Comparison of ENCODE assay signal across 23 cellular contexts in the genomic region with DNA sequence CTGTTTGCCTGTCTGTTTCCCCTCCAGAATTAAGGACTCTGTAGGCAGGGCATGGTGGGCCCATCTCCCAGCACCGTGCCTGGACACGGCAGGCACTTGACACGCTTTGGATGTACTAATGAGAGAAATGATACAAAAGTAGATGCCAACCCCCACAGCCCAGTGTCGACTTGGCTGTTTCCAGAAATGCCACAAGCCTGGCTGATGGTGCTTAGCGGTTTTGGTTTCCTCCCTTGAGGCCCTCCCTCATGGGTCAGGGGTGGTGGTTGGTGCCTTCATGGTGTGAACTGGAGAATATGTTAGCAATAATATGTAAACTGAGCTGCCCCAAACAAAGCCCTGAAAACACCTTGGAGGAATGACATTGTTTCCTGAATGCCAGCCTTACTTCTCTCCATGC. TPM values are rescaled to one million over a fixed set of nuclear protein-coding genes. Genes with fewer than 3 reads are reported as not detected.
"Had no signal": no experiment of that assay in that cellular context is flagged by ENCODE, and none has a peak within 500 bp of the region (broad histone marks: within the 10 kb centered on the region; RNA-seq: fewer than 3 reads in every experiment).

No MANE protein-coding gene starts in this region.

- H3K79me2 ChIP-seq: hepatocyte had no signal

- H3K27ac Mint-ChIP-seq: activated CD4-positive, alpha-beta T cell treated with anti-CD3 and anti-CD28 coated beads, Interleukin-2, amount 10 ng/mL, durations not matched to agents 7 days and 5 days; activated naive CD8-positive, alpha-beta T cell treated with anti-CD3 and anti-CD28 coated beads, Interleukin-2, amount 10 ng/mL, durations not matched to agents 7 days and 5 days; brain; naive thymus-derived CD4-positive, alpha-beta T cell had no signal

- H3K4me3 ChIP-seq: coronary artery, esophagus squamous epithelium, hepatocyte, left lung, mucosa of descending colon, skin epidermis, transverse colon had no signal

- H3K36me3 ChIP-seq: esophagus squamous epithelium, left lung, neutrophil, transverse colon had no signal

- H3K27me3 ChIP-seq: esophagus squamous epithelium, hepatocyte, transverse colon had no signal

- DNase-seq: activated CD4-positive, alpha-beta T cell treated with anti-CD3 and anti-CD28 coated beads, Interleukin-2, amount 10 ng/mL, durations not matched to agents 7 days and 5 days; activated CD4-positive, CD25-positive, alpha-beta regulatory T cell; activated gamma-delta T cell treated with Interleukin-2 at 50 U/mL for 16 hours; activated naive CD8-positive, alpha-beta T cell treated with anti-CD3 and anti-CD28 coated beads, Interleukin-2, amount 10 ng/mL, durations not matched to agents 7 days and 5 days; activated T-cell treated with anti-CD3 and anti-CD28 coated beads, Interleukin-2, amount 50 U/mL, for 4 hours; esophagus squamous epithelium; left lung; mucosa of descending colon; naive thymus-derived CD4-positive, alpha-beta T cell; retina; stimulated activated CD4-positive, alpha-beta T cell treated with anti-CD3 and anti-CD28 coated beads, Interleukin-15, amount 100 ng/mL, for 24 hours; stimulated activated CD4-positive, alpha-beta T cell treated with anti-CD3 and anti-CD28 coated beads, Interleukin-4, amount 100 ng/mL, for 1 hour; stimulated activated naive CD4-positive, alpha-beta T cell; SW 1271; transverse colon had no signal

- H3K4me3 Mint-ChIP-seq: activated CD4-positive, alpha-beta T cell treated with anti-CD3 and anti-CD28 coated beads, Interleukin-2, amount 10 ng/mL, durations not matched to agents 7 days and 5 days; activated naive CD8-positive, alpha-beta T cell treated with anti-CD3 and anti-CD28 coated beads, Interleukin-2, amount 10 ng/mL, durations not matched to agents 7 days and 5 days; activated T-cell treated with anti-CD3 and anti-CD28 coated beads, Interleukin-2, amount 50 U/mL, for 4 hours; brain; central memory CD8-positive, alpha-beta T cell; naive thymus-derived CD4-positive, alpha-beta T cell had no signal

- H3K36me3 Mint-ChIP-seq: activated naive CD8-positive, alpha-beta T cell treated with anti-CD3 and anti-CD28 coated beads, Interleukin-2, amount 10 ng/mL, durations not matched to agents 7 days and 5 days; brain; naive thymus-derived CD4-positive, alpha-beta T cell had no signal

- H3K27ac ChIP-seq: coronary artery, esophagus squamous epithelium, hepatocyte, left lung, neutrophil, skin epidermis, transverse colon had no signal

- H2AFZ ChIP-seq: hepatocyte had no signal

- H3K4me1 ChIP-seq: esophagus squamous epithelium, left lung, transverse colon had no signal

- H3K4me2 ChIP-seq: hepatocyte had no signal

- H3K4me1 Mint-ChIP-seq: brain; naive thymus-derived CD4-positive, alpha-beta T cell had no signal

- H3K9me3 ChIP-seq: esophagus squamous epithelium, left lung, mucosa of descending colon, neutrophil, transverse colon had no signal

- H3K9me3 Mint-ChIP-seq: activated CD4-positive, alpha-beta T cell treated with anti-CD3 and anti-CD28 coated beads, Interleukin-2, amount 10 ng/mL, durations not matched to agents 7 days and 5 days; activated naive CD8-positive, alpha-beta T cell treated with anti-CD3 and anti-CD28 coated beads, Interleukin-2, amount 10 ng/mL, durations not matched to agents 7 days and 5 days; activated T-cell treated with anti-CD3 and anti-CD28 coated beads, Interleukin-2, amount 50 U/mL, for 4 hours; brain; central memory CD8-positive, alpha-beta T cell had no signal

- ATAC-seq: activated T-cell treated with anti-CD3 and anti-CD28 coated beads, Interleukin-2, amount 50 U/mL, for 4 hours; left lung; mucosa of descending colon; naive thymus-derived CD4-positive, alpha-beta T cell had no signal

RNA-seq across cellular contexts. Expression of gene ESRRB, which starts 55.5 kb away (rescaled TPM):
- total RNA-seq: esophagus squamous epithelium, fibroblast of villous mesenchyme, glomerular endothelial cell had no signal
- polyA plus RNA-seq: hepatocyte had no signal
